Comparison of ENCODE assay signal across 23 cellular contexts in genomic region chr3:188394588-188394987, GRCh38.
A peak's percentile ranks its signal among the peaks of the same experiment; 100 is the strongest.
DNase-seq lines count a peak whose midpoint lies in the region; ATAC-seq, FAIRE-seq and TF ChIP-seq lines count a peak whose summit lies in the region.
"Had no signal": no experiment of that assay in that cellular context is flagged by ENCODE, and none has a peak within 500 bp of the region (broad histone marks: within the 10 kb centered on the region; RNA-seq: fewer than 3 reads in every experiment).

No MANE protein-coding gene starts in this region.

- WGBS in hepatocyte (ENCODE audit: low lambda C conversion rate, missing lambda C conversion rate), result 75% methylated on average over 1 of the region's 1 CpG
- 5 to 9% methylated on average over 1 of the region's 1 CpG for WGBS in pancreas, 2 donors

- H3K27me3 Mint-ChIP-seq in Caco-2 (ENCODE audit: insufficient read depth, unreplicated experiment), result no peaks in the 10 kb centered on the region
- H3K27me3 Mint-ChIP-seq: CD8-positive, alpha-beta memory T cell had no signal

- intact Hi-C loops in pancreas (cut with DNase I) (no loop called here), Caco-2 (cut with micrococcal nuclease; ENCODE audit: unreplicated experiment) (no loop called here), Right ventricle myocardium inferior (cut with DNase I) (loop anchor here (5.0 kb wide), 1 partner anchor 553 kb away; no protein-coding TSS in a partner anchor)

- no peak overlapping the region for H2AFZ ChIP-seq in hepatocyte

- H3K36me3 Mint-ChIP-seq in Caco-2 (ENCODE audit: insufficient read depth, unreplicated experiment), result peaks cover 28% of the 10 kb centered on the region

- H3K79me2 ChIP-seq in hepatocyte, result peaks cover 91% of the 10 kb centered on the region

- H3K9me2 ChIP-seq in hepatocyte (replicated peaks; ENCODE audit: insufficient read depth), result no peaks in the 10 kb centered on the region

- no peak for TF ChIP-seq CTCF in VCaP (conservative IDR thresholded peaks at IDR 0.05)
- no peak for TF ChIP-seq CTCF in hepatocyte (IDR thresholded peaks at IDR 0.05; ENCODE audit: poor library complexity)
- TF ChIP-seq CTCF in pancreas (IDR thresholded peaks at IDR 0.05), result no peak
- TF ChIP-seq CTCF in Caco-2 (IDR thresholded peaks at IDR 0.05; ENCODE audit: insufficient read depth in 1 of 2, low read depth in 1 of 2, low read length in 1 of 2, severe bottlenecking in 1 of 2, unreplicated experiment in 1 of 2), result no peak

- FAIRE-seq in pancreas (lab: Jason Lieb, UNC), result no peak
- FAIRE-seq: A204.1, G401.6 had no signal

- H3K27me3 ChIP-seq in hepatocyte (no peaks in the 10 kb centered on the region), pancreas (no peaks in the 10 kb centered on the region), Caco-2 (replicated peaks; ENCODE audit: control insufficient read depth, insufficient read depth, low read length) (no peaks in the 10 kb centered on the region)

- DNase-seq in ACHN (peak; percentile 19), hepatocyte (ENCODE audit: low spot score) (no peak), pancreas (no peak), NCI-H748 (lab: John Stamatoyannopoulos, UW; ENCODE audit: unreplicated experiment) (no peak), Caco-2 (no peak), Right ventricle myocardium inferior (ENCODE audit: missing footprints) (no peak), NCI-H82 treated with DMSO at 0.1 percent for 48 hours (lab: John Stamatoyannopoulos, UW; ENCODE audit: unreplicated experiment) (no peak)
- DNase-seq: C1 segment of cervical spinal cord; CD8-positive, alpha-beta memory T cell; DND-41; H7; HFFc6; Karpas-422; NCI-H1417 treated with DMSO at 0.1 percent for 48 hours; NCI-H187 treated with DMSO at 0.1 percent for 48 hours; NCI-H345; NCI-H524 treated with DMSO at 0.1 percent for 48 hours; SHP77 had no signal

- CTCF ChIA-PET in Caco-2 (lab: Charles Lee), result interaction anchor here (0.6 kb wide), 1 partner anchor 685 kb away, joined by 4 read pairs; no protein-coding TSS in a partner anchor

- peak overlapping the region; percentile 44 for H3K27ac ChIP-seq in VCaP
- no peak overlapping the region for H3K27ac ChIP-seq in hepatocyte
- H3K27ac ChIP-seq in pancreas, result peak overlapping the region in 1 of 4 donors; percentile 39
- H3K27ac ChIP-seq: SK-N-MC had no signal

- H3K36me3 ChIP-seq in hepatocyte (replicated peaks; ENCODE audit: insufficient read depth, low read depth) (no peaks in the 10 kb centered on the region), pancreas (no peaks in the 10 kb centered on the region), Caco-2 (ENCODE audit: control insufficient read depth, insufficient read depth, low read length) (no peaks in the 10 kb centered on the region)

- H3K9me3 ChIP-seq in hepatocyte (ENCODE audit: low read depth) (no peaks in the 10 kb centered on the region), pancreas (no peaks in the 10 kb centered on the region), Caco-2 (no peaks in the 10 kb centered on the region)

- H4K20me1 ChIP-seq in hepatocyte (ENCODE audit: insufficient read depth, poor library complexity, severe bottlenecking), result peaks cover 3% of the 10 kb centered on the region

- peak in 3 of 4 donors; percentile 29 to 46 (median 41) for ATAC-seq in pancreas
- no peak for ATAC-seq in Right ventricle myocardium inferior

- no TSS peak for BruUV-seq in Caco-2 (replicated peaks; lab: Mats Ljungman, UMichigan)

- no peak overlapping the region for H3K4me3 Mint-ChIP-seq in Caco-2 (ENCODE audit: unreplicated experiment)
- H3K4me3 Mint-ChIP-seq: CD8-positive, alpha-beta memory T cell; HFFc6 had no signal

- H3K4me3 ChIP-seq in hepatocyte (no peak overlapping the region), pancreas (no peak overlapping the region), Caco-2 (ENCODE audit: low read depth, low read length) (no peak overlapping the region)
- H3K4me3 ChIP-seq: SK-N-MC had no signal

- H3K4me2 ChIP-seq in hepatocyte, result peak overlapping the region; percentile 36

- H3K4me1 ChIP-seq in hepatocyte (ENCODE audit: insufficient read depth) (peaks cover 30% of the 10 kb centered on the region), pancreas (peaks cover 21 to 47% (median 39%) of the 10 kb centered on the region in 3 donors), Caco-2 (peaks cover 20% of the 10 kb centered on the region)

- peaks cover 30% of the 10 kb centered on the region for H3K4me1 Mint-ChIP-seq in Caco-2 (ENCODE audit: low read depth, unreplicated experiment)

- H3K9me3 Mint-ChIP-seq in Caco-2 (ENCODE audit: unreplicated experiment), result no peaks in the 10 kb centered on the region
- H3K9me3 Mint-ChIP-seq: CD8-positive, alpha-beta memory T cell; HFFc6; IgD-negative memory B cell had no signal

- POLR2A ChIA-PET in Caco-2 (lab: Charles Lee), result no interaction called here

- H3K27ac Mint-ChIP-seq in Caco-2 (ENCODE audit: unreplicated experiment), result no peak overlapping the region
- H3K27ac Mint-ChIP-seq: CD8-positive, alpha-beta memory T cell; HFFc6 had no signal

- in situ Hi-C loops in ACHN (cut with HindIII; ENCODE audit: low pct_ligation_motif_present, low pct_unique_long_range_greater_than_20kb, low sequenced_read_pairs), result no loop called here
